ENCODE assay signal across 21 cellular contexts in genomic region chr6:50899306-50899840, GRCh38.
"Had no signal": no experiment of that assay in that cellular context is flagged by ENCODE, and none has a peak within 500 bp of the region (broad histone marks: within the 10 kb centered on the region; RNA-seq: fewer than 3 reads in every experiment).

No MANE protein-coding gene starts in this region.

- H3K36me3 Mint-ChIP-seq: activated naive CD8-positive, alpha-beta T cell; naive B cell; neural progenitor cell; stimulated activated naive B cell treated with anti-CD40 and anti-IgM and Interleukin-4, amounts not matched to agents 10 μg/mL and 1 μg/mL and 100 μg/mL, for 72 hours had no signal

- DNase-seq: activated B cell treated with CpG ODN at 0.5 μM for 24 hours; activated CD4-positive, alpha-beta T cell treated with anti-CD3 and anti-CD28 coated beads for 48 hours; activated CD8-positive, alpha-beta memory T cell treated with anti-CD3 and anti-CD28 coated beads, Interleukin-2, amount 50 U/mL, for 48 hours; activated gamma-delta T cell treated with Interleukin-2 at 50 U/mL for 16 hours; activated T-cell treated with anti-CD3 and anti-CD28 coated beads, Interleukin-2, amount 50 U/mL, for 72 hours; amniotic stem cell; cortex of kidney; effector memory CD4-positive, alpha-beta T cell; hippocampal formation; kidney; left lung; naive B cell; pancreas; stimulated activated CD4-positive, alpha-beta T cell treated with anti-CD3 and anti-CD28 coated beads, Interleukin-2, amount 100 ng/mL, for 48 hours; stimulated activated naive B cell treated with anti-CD40 and anti-IgM and Interleukin-4, amounts not matched to agents 10 μg/mL and 1 μg/mL and 100 μg/mL, for 72 hours; T-helper 17 cell; uterus had no signal

- H3K27ac ChIP-seq: left lung, neural progenitor cell, pancreas, uterus had no signal

- H3K9me3 ChIP-seq: left lung, pancreas, uterus had no signal

- H3K4me3 Mint-ChIP-seq: activated B cell treated with CpG ODN at 0.5 μM for 24 hours; activated naive CD8-positive, alpha-beta T cell; activated T-cell treated with anti-CD3 and anti-CD28 coated beads, Interleukin-2, amount 50 U/mL, for 72 hours; central memory CD8-positive, alpha-beta T cell; naive B cell; neural progenitor cell; stimulated activated naive B cell treated with anti-CD40 and anti-IgM and Interleukin-4, amounts not matched to agents 10 μg/mL and 1 μg/mL and 100 μg/mL, for 72 hours; T-helper 17 cell had no signal

- H3K4me1 ChIP-seq: left lung, neural progenitor cell, pancreas, tibial nerve, uterus had no signal

- H3K27ac Mint-ChIP-seq: activated B cell treated with CpG ODN at 0.5 μM for 24 hours; activated naive CD8-positive, alpha-beta T cell; activated T-cell treated with anti-CD3 and anti-CD28 coated beads, Interleukin-2, amount 50 U/mL, for 72 hours; naive B cell; neural progenitor cell; stimulated activated naive B cell treated with anti-CD40 and anti-IgM and Interleukin-4, amounts not matched to agents 10 μg/mL and 1 μg/mL and 100 μg/mL, for 72 hours; T-helper 17 cell had no signal

- H3K4me3 ChIP-seq: left lung, neural progenitor cell, pancreas, tibial nerve, uterus had no signal

- H3K4me1 Mint-ChIP-seq: activated B cell treated with CpG ODN at 0.5 μM for 24 hours; central memory CD8-positive, alpha-beta T cell; naive B cell; neural progenitor cell; stimulated activated naive B cell treated with anti-CD40 and anti-IgM and Interleukin-4, amounts not matched to agents 10 μg/mL and 1 μg/mL and 100 μg/mL, for 72 hours; T-helper 17 cell had no signal

- H3K27me3 Mint-ChIP-seq: activated B cell treated with CpG ODN at 0.5 μM for 24 hours; activated naive CD8-positive, alpha-beta T cell; central memory CD8-positive, alpha-beta T cell; stimulated activated naive B cell treated with anti-CD40 and anti-IgM and Interleukin-4, amounts not matched to agents 10 μg/mL and 1 μg/mL and 100 μg/mL, for 72 hours; T-helper 17 cell had no signal

- H3K36me3 ChIP-seq: left lung, neural progenitor cell, pancreas, tibial nerve, uterus had no signal

- H3K27me3 ChIP-seq: left lung, neural progenitor cell, pancreas, tibial nerve, uterus had no signal
